7 cellular contexts compared by ENCODE assay signal in genomic region chr6:133568970-133569889, GRCh38.
DNase-seq lines count a peak whose midpoint lies in the region; ATAC-seq, FAIRE-seq and TF ChIP-seq lines count a peak whose summit lies in the region.

No MANE protein-coding gene starts in this region.

- peak; percentile 76 to 78 for TF ChIP-seq RAD21 in H1 (IDR thresholded peaks at IDR 0.05 in 1 of 2, conservative IDR thresholded peaks at IDR 0.05 in 1 of 2; ENCODE audit: low read depth in 2 of 2, low read length in 2 of 2)

- FAIRE-seq in H1 (lab: Jason Lieb, UNC), result peak; percentile 78

- no peak overlapping the region for H2BK5ac ChIP-seq in H1 (ENCODE audit: low read depth, low read length)

- H3K79me1 ChIP-seq in H1 (ENCODE audit: low read depth, low read length), result no peaks in the 10 kb centered on the region

- H3K4ac ChIP-seq in H1 (replicated peaks; ENCODE audit: insufficient read length, low read depth, low read length), result no peak overlapping the region

- H3K56ac ChIP-seq in H1 (replicated peaks; ENCODE audit: insufficient read length, low read depth, low read length), result no peak overlapping the region

- H3K23ac ChIP-seq in H1 (ENCODE audit: insufficient read length), result no peak overlapping the region

- peak overlapping the region; percentile 56 for H2AFZ ChIP-seq in H1 (ENCODE audit: low read length)

- H3K4me1 ChIP-seq in H1 (replicated peaks in 1 of 4; ENCODE audit: control insufficient read depth in 3 of 4, insufficient read depth in 4 of 4, low read length in 3 of 4) (no peaks in the 10 kb centered on the region), thoracic aorta (ENCODE audit: control insufficient read depth in 1 of 2, low read depth in 2 of 2) (peaks cover 0 to 5% of the 10 kb centered on the region in 2 donors)

- H4K20me1 ChIP-seq in H1 (replicated peaks in 1 of 2; ENCODE audit: control insufficient read depth in 1 of 2, insufficient read depth in 2 of 2, low read length in 2 of 2), result no peaks in the 10 kb centered on the region

- TF ChIP-seq POLR2A in H1 (IDR thresholded peaks at IDR 0.05; ENCODE audit: control extremely low read depth in 1 of 2, low read depth in 2 of 2, low read length in 2 of 2), result no peak

- H3K36me3 ChIP-seq in H1 (ENCODE audit: control insufficient read depth in 2 of 4, insufficient read depth in 4 of 4, low read length in 3 of 4), result no peaks in the 10 kb centered on the region
- H3K36me3 ChIP-seq in thoracic aorta, result no peaks in the 10 kb centered on the region

- H3K9ac ChIP-seq in H1 (replicated peaks in 1 of 4; ENCODE audit: extremely low read depth in 1 of 4, low read depth in 3 of 4, low read length in 3 of 4), result peak overlapping the region in 1 of 4 experiments; percentile 1; a peak in 1 of 7 replicates

- H4K8ac ChIP-seq in H1 (ENCODE audit: extremely low read depth, insufficient read depth, low read length), result no peak overlapping the region

- POLR2A ChIA-PET in H1 (lab: Charles Lee; ENCODE audit: partially characterized antibody), result interaction anchor here (0.9 to 1.3 kb wide), 4 partner anchors 320 to 352 kb away, joined by 3 to 8 read pairs (median 3); no protein-coding TSS in a partner anchor

- H3K27me3 ChIP-seq in H1 (replicated peaks in 1 of 4; ENCODE audit: control insufficient read depth in 3 of 4, extremely low read depth in 1 of 4, insufficient read depth in 3 of 4, low read length in 3 of 4) (no peaks in the 10 kb centered on the region), thoracic aorta (replicated peaks; ENCODE audit: insufficient read depth) (no peaks in the 10 kb centered on the region)

- H3K27ac ChIP-seq in H1 (ENCODE audit: low read depth, low read length) (no peak overlapping the region), thoracic aorta (no peak overlapping the region)

- in situ Hi-C loops in G401 (cut with HindIII; ENCODE audit: low sequenced_read_pairs), result no loop called here

- ATAC-seq in GM21737 (IDR thresholded peaks at IDR 0.05; ENCODE audit: unreplicated experiment), result peak; percentile 60
- peak; percentile 95 for ATAC-seq in SK-N-SH treated with all-trans-retinoic acid at 6 μM for 48 hours
- peak; percentile 77 for ATAC-seq in thoracic aorta (ENCODE audit: insufficient number of reproducible peaks, low FRiP score, low read depth)

- no peak overlapping the region for H2BK20ac ChIP-seq in H1 (ENCODE audit: low read length)

- H3K14ac ChIP-seq in H1 (ENCODE audit: insufficient read length), result no peak overlapping the region

- no peak overlapping the region for H2BK12ac ChIP-seq in H1 (ENCODE audit: low read depth, low read length)

- peaks cover 5% of the 10 kb centered on the region; the same call in 1 of the 2 replicates for H3K23me2 ChIP-seq in H1 (ENCODE audit: low read depth, low read length)

- no peak overlapping the region for H4K91ac ChIP-seq in H1 (replicated peaks; ENCODE audit: insufficient read length, low read length)

- H3K79me2 ChIP-seq in H1 (ENCODE audit: control insufficient read depth in 1 of 2, insufficient read depth in 2 of 2, low read length in 2 of 2), result no peaks in the 10 kb centered on the region

- H2BK15ac ChIP-seq in H1 (ENCODE audit: low read length), result no peak overlapping the region

- H3K18ac ChIP-seq in H1 (ENCODE audit: extremely low read depth, low read length), result no peak overlapping the region

- DNase-seq in G401 (ENCODE audit: low spot score) (peak; percentile 81), LNCaP clone FGC (ENCODE audit: low read depth) (peak; percentile 7), H1 (ENCODE audit: low read depth in 1 of 2, low spot score in 2 of 2) (no peak), lung microvascular endothelial cell (ENCODE audit: low read depth in 2 of 2) (peak; percentile 59 to 73), thoracic aorta (ENCODE audit: low spot score) (no peak)

- no peaks in the 10 kb centered on the region for H3K9me3 ChIP-seq in H1 (ENCODE audit: insufficient read depth in 2 of 2, low read depth in 1 of 2, low read length in 1 of 2)
- H3K9me3 ChIP-seq in thoracic aorta, result no peaks in the 10 kb centered on the region

- CTCF ChIA-PET in H1 (lab: Charles Lee; ENCODE audit: partially characterized antibody), result interaction anchor here (0.6 to 4.0 kb wide), 64 partner anchors 9 to 1486 kb away, joined by 3 to 62 read pairs (median 4); partner anchors contain the start of gene TCF21

- WGBS in H1 (ENCODE audit: extremely low coverage in 1 of 2, insufficient coverage in 1 of 2, insufficient read length in 1 of 2, insufficient replicate concordance in 2 of 2, low coverage in 1 of 2, low lambda C conversion rate in 2 of 2, missing lambda C conversion rate in 1 of 2), 2 experiments, result 21% methylated on average over 18 of the region's 18 CpGs; no CpG with 5 or more reads in 1 of the 2 experiments

- no peak overlapping the region for H2BK120ac ChIP-seq in H1 (replicated peaks; ENCODE audit: low read depth, low read length)

- TF ChIP-seq CTCF in LNCaP clone FGC (IDR thresholded peaks at IDR 0.05; ENCODE audit: control insufficient read depth, extremely low read depth, insufficient read depth) (peak; percentile 78), H1 (IDR thresholded peaks at IDR 0.05; ENCODE audit: control extremely low read depth in 1 of 3, insufficient read depth in 1 of 3, low read depth in 1 of 3, low read length in 3 of 3) (peak in 2 of 3 experiments; percentile 58 to 66; a peak in 2 of 4 replicates), thoracic aorta (IDR thresholded peaks at IDR 0.05) (peak; percentile 97)

- peak overlapping the region; percentile 28 for H3K4me3 ChIP-seq in LNCaP clone FGC (ENCODE audit: low read depth, low read length)
- H3K4me3 ChIP-seq in H1 (ENCODE audit: extremely low read depth in 1 of 4, insufficient read depth in 2 of 4, low read depth in 3 of 4, low read length in 4 of 4), result peak overlapping the region; percentile 3 to 56 (median 24); a peak in 6 of 8 replicates
- H3K4me3 ChIP-seq in thoracic aorta, result peak overlapping the region; percentile 70

- peak overlapping the region; percentile 62 to 63 for H3K4me2 ChIP-seq in H1 (ENCODE audit: insufficient read depth in 1 of 2, low read depth in 2 of 2, low read length in 2 of 2)

- no peak overlapping the region for H2AK5ac ChIP-seq in H1 (ENCODE audit: low read depth, low read length)

- no peak overlapping the region for H4K5ac ChIP-seq in H1 (ENCODE audit: insufficient read length, low read depth, low read length)

- no peak for TF ChIP-seq EP300 in H1 (IDR thresholded peaks at IDR 0.05; ENCODE audit: borderline replicate concordance in 1 of 2, low read depth in 2 of 2, low read length in 2 of 2)

TF ChIP-seq in SK-N-SH treated with all-trans-retinoic acid at 6 μM for 48 hours, 23 proteins besides CTCF, POLR2A, EP300 and RAD21 (continues in another document):
- TF ChIP-seq TCF4 (CRISPR knock-in tag; IDR thresholded peaks at IDR 0.05; ENCODE audit: borderline replicate concordance) (no peak), ZNF70 (CRISPR knock-in tag; IDR thresholded peaks at IDR 0.05) (no peak), TSHZ2 (CRISPR knock-in tag; IDR thresholded peaks at IDR 0.05) (no peak), ZFP30 (CRISPR knock-in tag; IDR thresholded peaks at IDR 0.05) (no peak), CSDC2 (CRISPR knock-in tag; IDR thresholded peaks at IDR 0.05) (no peak)

TF ChIP-seq in H1, 55 proteins besides CTCF, POLR2A, EP300 and RAD21 (continues in another document):
- TF ChIP-seq ATF3 (IDR thresholded peaks at IDR 0.05; ENCODE audit: insufficient read depth, low read depth, low read length) (no peak), ASH2L (IDR thresholded peaks at IDR 0.05; ENCODE audit: low read length) (no peak), MAFK (IDR thresholded peaks at IDR 0.05; ENCODE audit: low read depth, low read length) (peak; percentile 60; the same call in 1 of the 2 replicates), SP1 (IDR thresholded peaks at IDR 0.05; ENCODE audit: low read depth, low read length) (no peak), SIX5 (IDR thresholded peaks at IDR 0.05; ENCODE audit: low read depth, low read length) (no peak), USF2 (IDR thresholded peaks at IDR 0.05; ENCODE audit: low read length) (no peak), KDM5A (IDR thresholded peaks at IDR 0.05; ENCODE audit: low read length) (no peak), BACH1 (IDR thresholded peaks at IDR 0.05; ENCODE audit: low read length) (peak; percentile 89), HDAC6 (IDR thresholded peaks at IDR 0.05; ENCODE audit: low read depth, low read length) (no peak), CHD2 (IDR thresholded peaks at IDR 0.05; ENCODE audit: low read length) (no peak), EZH2 (IDR thresholded peaks at IDR 0.05; ENCODE audit: low read depth, low read length, severe bottlenecking) (no peak), CEBPB (IDR thresholded peaks at IDR 0.05; ENCODE audit: low read depth, low read length) (no peak), SP4 (IDR thresholded peaks at IDR 0.05; ENCODE audit: low read length) (no peak), ZNF274 (IDR thresholded peaks at IDR 0.05; ENCODE audit: borderline replicate concordance, extremely low read depth, low read length) (no peak), POU5F1 (IDR thresholded peaks at IDR 0.05; ENCODE audit: low read depth, low read length) (no peak), CBX5 (IDR thresholded peaks at IDR 0.05; ENCODE audit: low read depth, low read length) (no peak), CHD1 (IDR thresholded peaks at IDR 0.05; ENCODE audit: low read depth, low read length) (no peak), CREB1 (IDR thresholded peaks at IDR 0.05) (no peak), PHF8 (conservative IDR thresholded peaks at IDR 0.05; ENCODE audit: low read depth, low read length) (no peak), JUND (IDR thresholded peaks at IDR 0.05; ENCODE audit: low read length) (peak; percentile 71; the same call in 1 of the 2 replicates), BRCA1 (IDR thresholded peaks at IDR 0.05; ENCODE audit: low read depth, low read length) (no peak), E2F6 (IDR thresholded peaks at IDR 0.05) (no peak)

Comparison
In these comparisons a context has a peak if more than half of its experiments do, and no peak if none do; other contexts are left out.
1. DNase-seq: peak in G401 (single experiment), LNCaP clone FGC (single experiment) and lung microvascular endothelial cell (2 of 2); none in H1 (0 of 2) and thoracic aorta (single experiment).
2. Peak in every context shown above with its lines, with median percentiles within 50 percentile points of each other: ATAC-seq, H3K4me3 ChIP-seq and CTCF ChIP-seq.